22 cellular contexts compared by ENCODE assay signal in the genomic region with DNA sequence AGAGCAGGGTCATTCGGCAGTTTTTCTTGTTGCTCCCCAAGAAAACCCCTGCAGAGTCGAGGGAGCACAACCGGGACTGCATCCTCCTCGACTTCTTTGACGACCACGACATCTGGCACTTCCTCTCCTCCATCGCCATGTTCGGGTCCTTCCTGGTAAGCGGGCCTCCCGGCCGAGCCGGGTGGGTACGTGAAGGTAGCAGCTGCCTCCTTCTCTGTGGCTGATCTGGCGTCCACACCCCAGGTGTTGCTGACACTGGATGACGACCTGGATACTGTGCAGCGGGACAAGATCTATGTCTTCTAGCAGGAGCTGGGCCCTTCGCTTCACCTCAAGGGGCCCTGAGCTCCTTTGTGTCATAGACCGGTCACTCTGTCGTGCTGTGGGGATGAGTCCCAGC. TPM values are rescaled to one million over a fixed set of nuclear protein-coding genes. Genes with fewer than 3 reads are reported as not detected.
A peak's percentile ranks its signal among the peaks of the same experiment; 100 is the strongest.
DNase-seq lines count a peak whose midpoint lies in the region; ATAC-seq and TF ChIP-seq lines count a peak whose summit lies in the region.
"Had no signal": no experiment of that assay in that cellular context is flagged by ENCODE, and none has a peak within 500 bp of the region (broad histone marks: within the 10 kb centered on the region; RNA-seq: fewer than 3 reads in every experiment).

No MANE protein-coding gene starts in this region.

- no peaks in the 10 kb centered on the region for H3K9me3 Mint-ChIP-seq in CD8-positive, alpha-beta memory T cell
- H3K9me3 Mint-ChIP-seq in chondrocyte (ENCODE audit: low read depth): no peaks in the 10 kb centered on the region
- no peaks in the 10 kb centered on the region for H3K9me3 Mint-ChIP-seq in naive thymus-derived CD4-positive, alpha-beta T cell
- no peaks in the 10 kb centered on the region for H3K9me3 Mint-ChIP-seq in activated T-cell treated with anti-CD3 and anti-CD28 coated beads, Interleukin-2, amount 50 U/mL, for 24 hours
- H3K9me3 Mint-ChIP-seq: HFFc6; stimulated activated naive CD8-positive, alpha-beta T cell treated with anti-CD3 and anti-CD28 coated beads, Interleukin-15, amount 100 ng/mL, for 72 hours; T-helper 1 cell treated with Interleukin-12 subunit alpha and Interleukin-12 subunit beta and Interleukin-4 antibody, amounts not matched to agents 30 μg/mL and 1 μg/mL, for 36 hours had no signal

- H4K20me1 ChIP-seq in BLaER1 (no peaks in the 10 kb centered on the region), PC-9 (ENCODE audit: insufficient read depth) (no peaks in the 10 kb centered on the region; the same call in 1 of the 2 replicates)

- no peak overlapping the region for H3K4me3 Mint-ChIP-seq in CD8-positive, alpha-beta memory T cell
- H3K4me3 Mint-ChIP-seq in chondrocyte (ENCODE audit: unreplicated experiment): no peak overlapping the region
- H3K4me3 Mint-ChIP-seq in naive thymus-derived CD4-positive, alpha-beta T cell: no peak overlapping the region
- H3K4me3 Mint-ChIP-seq in activated T-cell treated with anti-CD3 and anti-CD28 coated beads, Interleukin-2, amount 50 U/mL, for 24 hours: no peak overlapping the region
- H3K4me3 Mint-ChIP-seq: HFFc6; stimulated activated naive CD8-positive, alpha-beta T cell treated with anti-CD3 and anti-CD28 coated beads, Interleukin-15, amount 100 ng/mL, for 72 hours; T-helper 1 cell treated with Interleukin-12 subunit alpha and Interleukin-12 subunit beta and Interleukin-4 antibody, amounts not matched to agents 30 μg/mL and 1 μg/mL, for 36 hours had no signal

- H3K36me3 ChIP-seq in BLaER1 (peaks cover 36% of the 10 kb centered on the region; the same call in 1 of the 2 replicates), PC-9 (ENCODE audit: low read depth) (no peaks in the 10 kb centered on the region)
- no peaks in the 10 kb centered on the region for H3K36me3 ChIP-seq in CD8-positive, alpha-beta memory T cell (ENCODE audit: insufficient read depth, low read length)
- H3K36me3 ChIP-seq in naive thymus-derived CD4-positive, alpha-beta T cell (ENCODE audit: control insufficient read depth in 2 of 3, insufficient read depth in 3 of 3, low read length in 3 of 3): peaks cover 0 to 38% (median 0%) of the 10 kb centered on the region in 3 experiments

- CTCF ChIA-PET in CD8-positive, alpha-beta memory T cell (lab: Charles Lee): interaction anchor here (0.9 to 1.3 kb wide), 2 partner anchors 16 to 89 kb away, joined by 3 read pairs; no protein-coding TSS in a partner anchor
- CTCF ChIA-PET in naive thymus-derived CD4-positive, alpha-beta T cell (lab: Charles Lee): no interaction called here
- CTCF ChIA-PET in PC-9 (lab: Charles Lee): interaction anchor here (1.0 kb wide), 1 partner anchor 27 kb away, joined by 3 read pairs; no protein-coding TSS in a partner anchor

- no TSS peak for BruUV-seq in PC-9 (replicated peaks; lab: Mats Ljungman, UMichigan)

- H3K4me1 ChIP-seq in BLaER1 (peaks cover 23% of the 10 kb centered on the region), PC-9 (replicated peaks; ENCODE audit: insufficient read depth) (no peaks in the 10 kb centered on the region)
- H3K4me1 ChIP-seq in CD8-positive, alpha-beta memory T cell (ENCODE audit: insufficient read depth, low read length): no peaks in the 10 kb centered on the region
- H3K4me1 ChIP-seq in naive thymus-derived CD4-positive, alpha-beta T cell (ENCODE audit: control insufficient read depth in 2 of 2, insufficient read depth in 2 of 2, low read length in 2 of 2): no peaks in the 10 kb centered on the region

- H3K4me3 ChIP-seq in BLaER1 (no peak overlapping the region), PC-9 (no peak overlapping the region)
- no peak overlapping the region for H3K4me3 ChIP-seq in CD8-positive, alpha-beta memory T cell (ENCODE audit: low read length)
- H3K4me3 ChIP-seq in naive thymus-derived CD4-positive, alpha-beta T cell (ENCODE audit: low read length): no peak overlapping the region
- H3K4me3 ChIP-seq: SK-N-MC had no signal

- peak overlapping the region in 5 of 8 donors; percentile 42 to 88 (median 71) for H3K27ac Mint-ChIP-seq in CD8-positive, alpha-beta memory T cell
- H3K27ac Mint-ChIP-seq in chondrocyte (ENCODE audit: unreplicated experiment): no peak overlapping the region
- H3K27ac Mint-ChIP-seq in naive thymus-derived CD4-positive, alpha-beta T cell: peak overlapping the region in 5 of 9 donors; percentile 65 to 84 (median 70)
- no peak overlapping the region for H3K27ac Mint-ChIP-seq in activated T-cell treated with anti-CD3 and anti-CD28 coated beads, Interleukin-2, amount 50 U/mL, for 24 hours
- H3K27ac Mint-ChIP-seq: HFFc6 had no signal

- H3K4me2 ChIP-seq in BLaER1 (peak overlapping the region; percentile 42), PC-9 (no peak overlapping the region)

- H3K27ac ChIP-seq in BLaER1 (0 out of 2 replicates have a peak overlapping the region, but pooled peaks have one; percentile 6), PC-9 (no peak overlapping the region)
- H3K27ac ChIP-seq in CD8-positive, alpha-beta memory T cell (ENCODE audit: low read depth, low read length): no peak overlapping the region
- H3K27ac ChIP-seq in naive thymus-derived CD4-positive, alpha-beta T cell (ENCODE audit: low read depth, low read length): no peak overlapping the region
- H3K27ac ChIP-seq: brain microvascular endothelial cell, SK-N-MC had no signal

- POLR2A ChIA-PET in CD8-positive, alpha-beta memory T cell (lab: Charles Lee): interaction anchor here (0.6 kb wide), 1 partner anchor 19 kb away, joined by 7 read pairs; no protein-coding TSS in a partner anchor
- POLR2A ChIA-PET in naive thymus-derived CD4-positive, alpha-beta T cell (lab: Charles Lee): no interaction called here
- POLR2A ChIA-PET in PC-9 (lab: Charles Lee; ENCODE audit: unreplicated experiment): no interaction called here

- intact Hi-C loops in naive thymus-derived CD4-positive, alpha-beta T cell (cut with micrococcal nuclease): loop anchor here in 1 of 2 donors (2.0 kb wide), 1 partner anchor 17 kb away; a partner anchor contains a TSS
- intact Hi-C loops in PC-9 (cut with micrococcal nuclease; ENCODE audit: unreplicated experiment): no loop called here

- no peak for ATAC-seq in naive thymus-derived CD4-positive, alpha-beta T cell
- ATAC-seq: stimulated activated naive CD8-positive, alpha-beta T cell treated with anti-CD3 and anti-CD28 coated beads, Interleukin-15, amount 100 ng/mL, for 72 hours had no signal

- no peaks in the 10 kb centered on the region for H3K27me3 ChIP-seq in BLaER1
- no peaks in the 10 kb centered on the region for H3K27me3 ChIP-seq in CD8-positive, alpha-beta memory T cell (ENCODE audit: insufficient read depth, low read length, poor library complexity, severe bottlenecking)
- H3K27me3 ChIP-seq in naive thymus-derived CD4-positive, alpha-beta T cell (ENCODE audit: control insufficient read depth in 2 of 2, insufficient read depth in 2 of 2, low read length in 2 of 2): no peaks in the 10 kb centered on the region
- no peaks in the 10 kb centered on the region for H3K27me3 ChIP-seq in PC-9 (ENCODE audit: insufficient read depth, low read depth)
- H3K27me3 ChIP-seq: brain microvascular endothelial cell had no signal

- no peaks in the 10 kb centered on the region for H3K9me3 ChIP-seq in BLaER1
- H3K9me3 ChIP-seq in CD8-positive, alpha-beta memory T cell (ENCODE audit: low read length): no peaks in the 10 kb centered on the region
- no peaks in the 10 kb centered on the region for H3K9me3 ChIP-seq in naive thymus-derived CD4-positive, alpha-beta T cell (ENCODE audit: control insufficient read depth in 2 of 3, low read length in 3 of 3)
- H3K9me3 ChIP-seq in PC-9 (ENCODE audit: insufficient read depth, low read depth): no peaks in the 10 kb centered on the region

- no peaks in the 10 kb centered on the region for H3F3A ChIP-seq in PC-9 (ENCODE audit: insufficient read depth, low read depth)

- peaks cover 0 to 7% (median 5%) of the 10 kb centered on the region in 3 donors for H3K4me1 Mint-ChIP-seq in CD8-positive, alpha-beta memory T cell
- peaks cover 29% of the 10 kb centered on the region for H3K4me1 Mint-ChIP-seq in chondrocyte (ENCODE audit: low read depth)
- H3K4me1 Mint-ChIP-seq in naive thymus-derived CD4-positive, alpha-beta T cell: peaks cover 3 to 13% (median 10%) of the 10 kb centered on the region in 7 donors
- no peaks in the 10 kb centered on the region for H3K4me1 Mint-ChIP-seq in activated T-cell treated with anti-CD3 and anti-CD28 coated beads, Interleukin-2, amount 50 U/mL, for 24 hours (ENCODE audit: low read depth)

- DNase-seq in CD8-positive, alpha-beta memory T cell: no peak
- DNase-seq in chondrocyte (ENCODE audit: low spot score) (peak; percentile 90), mesenteric fat pad (ENCODE audit: low spot score) (no peak), PC-9 (no peak)
- no peak for DNase-seq in naive thymus-derived CD4-positive, alpha-beta T cell
- DNase-seq in stimulated activated CD4-positive, alpha-beta T cell treated with anti-CD3 and anti-CD28 coated beads, Interleukin-4, amount 100 ng/mL, for 1 hour: no peak
- no peak for DNase-seq in activated T-cell treated with anti-CD3 and anti-CD28 coated beads, Interleukin-2, amount 50 U/mL, for 24 hours
- DNase-seq: activated gamma-delta T cell treated with Interleukin-2 at 50 U/mL for 16 hours; brain microvascular endothelial cell; glutamatergic neuron; HFFc6; islet precursor cell; Karpas-422; NCI-H1436 treated with DMSO at 0.1 percent for 48 hours; NCI-H446 treated with DMSO at 0.1 percent for 48 hours; NCI-H82; RPMI8226; stimulated activated naive CD8-positive, alpha-beta T cell treated with anti-CD3 and anti-CD28 coated beads, Interleukin-15, amount 100 ng/mL, for 72 hours; trophoblast cell had no signal

- no peak overlapping the region for H2AFZ ChIP-seq in PC-9

- no peak for TF ChIP-seq CTCF in chondrocyte (IDR thresholded peaks at IDR 0.05)
- no peak for TF ChIP-seq CTCF in PC-9 (conservative IDR thresholded peaks at IDR 0.05)

- peaks cover 0 to 30% (median 4%) of the 10 kb centered on the region in 3 donors for H3K36me3 Mint-ChIP-seq in CD8-positive, alpha-beta memory T cell
- H3K36me3 Mint-ChIP-seq in chondrocyte (ENCODE audit: low read depth): peaks cover 18% of the 10 kb centered on the region
- H3K36me3 Mint-ChIP-seq in naive thymus-derived CD4-positive, alpha-beta T cell: peaks cover 0 to 4% (median 0%) of the 10 kb centered on the region in 5 donors
- H3K36me3 Mint-ChIP-seq in activated T-cell treated with anti-CD3 and anti-CD28 coated beads, Interleukin-2, amount 50 U/mL, for 24 hours (ENCODE audit: low read depth): peaks cover 23% of the 10 kb centered on the region

- H3K79me2 ChIP-seq in PC-9 (ENCODE audit: low read depth): no peaks in the 10 kb centered on the region

- no peak overlapping the region for H3K9ac ChIP-seq in BLaER1

- H3K9me2 ChIP-seq in PC-9 (ENCODE audit: insufficient read depth): no peaks in the 10 kb centered on the region

- no peaks in the 10 kb centered on the region for H3K27me3 Mint-ChIP-seq in CD8-positive, alpha-beta memory T cell
- H3K27me3 Mint-ChIP-seq in chondrocyte (ENCODE audit: low read depth): no peaks in the 10 kb centered on the region
- no peaks in the 10 kb centered on the region for H3K27me3 Mint-ChIP-seq in naive thymus-derived CD4-positive, alpha-beta T cell
- H3K27me3 Mint-ChIP-seq in activated T-cell treated with anti-CD3 and anti-CD28 coated beads, Interleukin-2, amount 50 U/mL, for 24 hours: no peaks in the 10 kb centered on the region
- H3K27me3 Mint-ChIP-seq: stimulated activated naive CD8-positive, alpha-beta T cell treated with anti-CD3 and anti-CD28 coated beads, Interleukin-15, amount 100 ng/mL, for 72 hours had no signal

RNA-seq across cellular contexts. Expression of a gene that starts 3.4 kb away (rescaled TPM):
- total RNA-seq in CD8-positive, alpha-beta memory T cell: 1 to 10 TPM; 1.8 to 2.2 TPM
- 0.35 TPM for polyA plus RNA-seq in CD8-positive, alpha-beta memory T cell
- total RNA-seq in chondrocyte (854 to 4,666 TPM (median 4,556 TPM) in 3 replicates), mesenteric fat pad (923 TPM), PC-9 (2021) (11.0 and 16.9 TPM in 2 replicates)
- total RNA-seq in naive thymus-derived CD4-positive, alpha-beta T cell: 10 to 100 TPM in 4 of 5 experiments, 1 to 10 TPM in 1; 6.4 to 28.0 (median 18.2) TPM
- polyA plus RNA-seq in naive thymus-derived CD4-positive, alpha-beta T cell: 1 to 10 TPM in 1 of 2 donors, under 1 TPM in 1; 0.32 to 1.0 TPM

RNA-seq across cellular contexts. Expression of a gene that starts 17.2 kb away (rescaled TPM):
- 10 to 100 TPM; 13.8 to 14.9 TPM for total RNA-seq in CD8-positive, alpha-beta memory T cell
- polyA plus RNA-seq in CD8-positive, alpha-beta memory T cell: 2.0 TPM
- 32.4 to 42.5 TPM (median 38.8 TPM) in 3 replicates for total RNA-seq in chondrocyte
- 100 to 1,000 TPM in 2 of 5 experiments, 10 to 100 TPM in 3; 31.7 to 187 (median 60.5) TPM for total RNA-seq in naive thymus-derived CD4-positive, alpha-beta T cell
- polyA plus RNA-seq in naive thymus-derived CD4-positive, alpha-beta T cell: 1 to 10 TPM; 2.3 to 3.1 TPM
- total RNA-seq in mesenteric fat pad: 226 TPM
- 20.1 and 20.3 TPM in 2 replicates for total RNA-seq in PC-9 (2021)

RNA-seq across cellular contexts. Expression of a gene that starts 36.1 kb away (rescaled TPM):
- 100 to 1,000 TPM in 1 of 2 experiments, 10 to 100 TPM in 1; 99.6 to 101 TPM for total RNA-seq in CD8-positive, alpha-beta memory T cell
- 81.7 TPM for polyA plus RNA-seq in CD8-positive, alpha-beta memory T cell
- total RNA-seq in chondrocyte (42.8 to 71.0 TPM (median 43.0 TPM) in 3 replicates), mesenteric fat pad (68.1 TPM), PC-9 (2021) (41.6 and 50.4 TPM in 2 replicates)
- 100 to 1,000 TPM; 196 to 319 (median 312) TPM for total RNA-seq in naive thymus-derived CD4-positive, alpha-beta T cell
- 10 to 100 TPM; 45.4 to 71.4 TPM for polyA plus RNA-seq in naive thymus-derived CD4-positive, alpha-beta T cell

RNA-seq across cellular contexts. Expression of a gene that starts 36.7 kb away (rescaled TPM):
- 10 to 100 TPM; 25.1 to 25.3 TPM for total RNA-seq in CD8-positive, alpha-beta memory T cell
- polyA plus RNA-seq in CD8-positive, alpha-beta memory T cell: 35.0 TPM
- total RNA-seq in chondrocyte (21.8 to 26.1 TPM (median 24.7 TPM) in 3 replicates), mesenteric fat pad (21.9 TPM), PC-9 (2021) (27.2 and 28.1 TPM in 2 replicates)
- 10 to 100 TPM; 16.6 to 36.0 (median 24.0) TPM for total RNA-seq in naive thymus-derived CD4-positive, alpha-beta T cell
- 10 to 100 TPM in 1 of 2 donors, 1 to 10 TPM in 1; 9.7 to 10.2 TPM for polyA plus RNA-seq in naive thymus-derived CD4-positive, alpha-beta T cell

RNA-seq across cellular contexts. Expression of a gene that starts 51.7 kb away (rescaled TPM):
- 10 to 100 TPM; 79.5 to 84.5 TPM for total RNA-seq in CD8-positive, alpha-beta memory T cell
- 15.9 TPM for polyA plus RNA-seq in CD8-positive, alpha-beta memory T cell
- total RNA-seq in chondrocyte (85.4 to 98.0 TPM (median 90.5 TPM) in 3 replicates), mesenteric fat pad (110 TPM), PC-9 (2021) (83.7 and 91.3 TPM in 2 replicates)
- total RNA-seq in naive thymus-derived CD4-positive, alpha-beta T cell: 10 to 100 TPM; 48.9 to 62.0 (median 55.8) TPM
- polyA plus RNA-seq in naive thymus-derived CD4-positive, alpha-beta T cell: 10 to 100 TPM; 13.6 to 18.2 TPM

Comparison
In these comparisons a context has a peak if more than half of its experiments do, and no peak if none do; other contexts are left out.
1. H3K27ac Mint-ChIP-seq: peak in CD8-positive, alpha-beta memory T cell (5 of 8) and naive thymus-derived CD4-positive, alpha-beta T cell (5 of 9); none in chondrocyte (single experiment) and activated T-cell treated with anti-CD3 and anti-CD28 coated beads, Interleukin-2, amount 50 U/mL, for 24 hours (single experiment).
2. RNA of a gene that starts 3.4 kb away (total RNA-seq): 854 to 4,666 TPM in chondrocyte and 923 TPM in mesenteric fat pad (single experiment); 6.4 to 28.0 TPM in naive thymus-derived CD4-positive, alpha-beta T cell, 11.0 to 16.9 TPM in PC-9 and 1.8 to 2.2 TPM in CD8-positive, alpha-beta memory T cell; every median in the first group is over 10 times any median in the second.